8 cellular contexts compared by ENCODE assay signal in genomic region chr5:127072861-127073846, GRCh38. TPM values are rescaled to one million over a fixed set of nuclear protein-coding genes. Genes with fewer than 3 reads are reported as not detected.
DNase-seq lines count a peak whose midpoint lies in the region; ATAC-seq and TF ChIP-seq lines count a peak whose summit lies in the region.

Gene C5orf63, minus strand, starts transcription at chr5:127073502. Its CDS starts 14,507 bp downstream, at chr5:127058995.

- peak within 1 kb of the TSS; percentile 94 for H3K4me3 Mint-ChIP-seq in activated T-helper 2 cell treated with anti-CD3 and anti-CD28 coated beads, Interferon-gamma antibody, Interleukin-2, Interleukin-4, amounts not matched to agents 10 μg/mL and 5 μg/mL and 100 μg/mL, durations not matched to agents 14 hours and 24 hours and 36 hours (ENCODE audit: low read depth)

- intact Hi-C loops in PC-9 (cut with micrococcal nuclease; ENCODE audit: unreplicated experiment) = loop anchor here (2.0 kb wide), 1 partner anchor 42 kb away; the partner anchor contains the start of gene MARCHF3
- intact Hi-C loops in activated T-helper 2 cell treated with anti-CD3 and anti-CD28 coated beads, Interferon-gamma antibody, Interleukin-2, Interleukin-4, amounts not matched to agents 10 μg/mL and 5 μg/mL and 100 μg/mL, durations not matched to agents 14 hours and 24 hours and 36 hours (cut with micrococcal nuclease) = loop anchor here (1.0 to 10.0 kb wide), 3 partner anchors 43 to 442 kb away; partner anchors contain the start of genes MARCHF3 and PRRC1
- intact Hi-C loops in vagina (cut with DNase I) = no loop called here

- H3K4me1 Mint-ChIP-seq in activated T-helper 2 cell treated with anti-CD3 and anti-CD28 coated beads, Interferon-gamma antibody, Interleukin-2, Interleukin-4, amounts not matched to agents 10 μg/mL and 5 μg/mL and 100 μg/mL, durations not matched to agents 14 hours and 24 hours and 36 hours (ENCODE audit: low read depth) = peaks cover 22% of the 10 kb centered on the region

- peak within 1 kb of the TSS; percentile 93 for H2AFZ ChIP-seq in PC-9

- no peak within 1 kb of the TSS for H3K9ac ChIP-seq in rectal smooth muscle tissue (ENCODE audit: low read length)

- DNase-seq in AG09309 (ENCODE audit: low read depth) = no peak
- DNase-seq in PC-9 = peak in 1 of 2 experiments; percentile 58
- peak; percentile 68 for DNase-seq in activated T-helper 2 cell treated with anti-CD3 and anti-CD28 coated beads, Interferon-gamma antibody, Interleukin-2, Interleukin-4, amounts not matched to agents 10 μg/mL and 5 μg/mL and 100 μg/mL, durations not matched to agents 14 hours and 24 hours and 36 hours (ENCODE audit: low spot score)
- no peak for DNase-seq in foreskin keratinocyte
- no peak for DNase-seq in vagina (ENCODE audit: extremely low spot score in 2 of 2)

- H3K27ac ChIP-seq in PC-9 (no peak within 1 kb of the TSS), foreskin keratinocyte (no peak within 1 kb of the TSS), rectal smooth muscle tissue (ENCODE audit: low read depth, low read length) (peak within 1 kb of the TSS; percentile 21), vagina (no peak within 1 kb of the TSS)

- H3K9me3 Mint-ChIP-seq in activated T-helper 2 cell treated with anti-CD3 and anti-CD28 coated beads, Interferon-gamma antibody, Interleukin-2, Interleukin-4, amounts not matched to agents 10 μg/mL and 5 μg/mL and 100 μg/mL, durations not matched to agents 14 hours and 24 hours and 36 hours = no peaks in the 10 kb centered on the region

- H3K36me3 Mint-ChIP-seq in activated T-helper 2 cell treated with anti-CD3 and anti-CD28 coated beads, Interferon-gamma antibody, Interleukin-2, Interleukin-4, amounts not matched to agents 10 μg/mL and 5 μg/mL and 100 μg/mL, durations not matched to agents 14 hours and 24 hours and 36 hours (ENCODE audit: low read depth) = peaks cover 23% of the 10 kb centered on the region

- no peaks in the 10 kb centered on the region for H3K27me3 Mint-ChIP-seq in activated T-helper 2 cell treated with anti-CD3 and anti-CD28 coated beads, Interferon-gamma antibody, Interleukin-2, Interleukin-4, amounts not matched to agents 10 μg/mL and 5 μg/mL and 100 μg/mL, durations not matched to agents 14 hours and 24 hours and 36 hours (ENCODE audit: low read depth)

- H3K4me3 ChIP-seq in AG09309 (ENCODE audit: control insufficient read depth, low read depth, low read length) (peak within 1 kb of the TSS; percentile 45), PC-9 (peak within 1 kb of the TSS; percentile 82), rectal smooth muscle tissue (ENCODE audit: low read length) (peak within 1 kb of the TSS; percentile 80), vagina (peak within 1 kb of the TSS; percentile 36 to 63)

- no peaks in the 10 kb centered on the region for H3K79me2 ChIP-seq in PC-9 (ENCODE audit: low read depth)

- no peaks in the 10 kb centered on the region for H4K20me1 ChIP-seq in PC-9 (ENCODE audit: insufficient read depth)

- peak within 1 kb of the TSS; percentile 91 for H3K27ac Mint-ChIP-seq in activated T-helper 2 cell treated with anti-CD3 and anti-CD28 coated beads, Interferon-gamma antibody, Interleukin-2, Interleukin-4, amounts not matched to agents 10 μg/mL and 5 μg/mL and 100 μg/mL, durations not matched to agents 14 hours and 24 hours and 36 hours

- peaks cover 7% of the 10 kb centered on the region; the same call in 1 of the 2 replicates for H3F3A ChIP-seq in PC-9 (ENCODE audit: insufficient read depth, low read depth)

- no peak for TF ChIP-seq CTCF in AG09309 (IDR thresholded peaks at IDR 0.05; ENCODE audit: control insufficient read depth, insufficient read depth, low read depth, low read length, missing control alignments)
- TF ChIP-seq CTCF in PC-9 (conservative IDR thresholded peaks at IDR 0.05) = no peak
- TF ChIP-seq CTCF in foreskin keratinocyte (conservative IDR thresholded peaks at IDR 0.05) = peak; percentile 17
- TF ChIP-seq CTCF in vagina (IDR thresholded peaks at IDR 0.05) = peak in 1 of 3 experiments; percentile 22

- no peak for TF ChIP-seq POLR2A in vagina (IDR thresholded peaks at IDR 0.05)

- peak within 1 kb of the TSS; percentile 84 for H3K4me2 ChIP-seq in PC-9

- BruUV-seq in PC-9 (replicated peaks; lab: Mats Ljungman, UMichigan) = TSS peak; percentile 77

- H3K9me2 ChIP-seq in PC-9 (ENCODE audit: insufficient read depth) = no peaks in the 10 kb centered on the region

- H3K36me3 ChIP-seq in PC-9 (ENCODE audit: low read depth) (no peaks in the 10 kb centered on the region), rectal smooth muscle tissue (ENCODE audit: control insufficient read depth, insufficient read depth, low read length) (no peaks in the 10 kb centered on the region), vagina (no peaks in the 10 kb centered on the region)

- H3K9me3 ChIP-seq in PC-9 (ENCODE audit: insufficient read depth, low read depth) (no peaks in the 10 kb centered on the region; the same call in 1 of the 2 replicates), vagina (no peaks in the 10 kb centered on the region)

- peak; percentile 98 for ATAC-seq in GM19043 (IDR thresholded peaks at IDR 0.05; ENCODE audit: low read depth, unreplicated experiment)
- ATAC-seq in HG03175 (IDR thresholded peaks at IDR 0.05; ENCODE audit: unreplicated experiment) = peak; percentile 99
- peak; percentile 88 for ATAC-seq in foreskin keratinocyte

- peaks cover 18% of the 10 kb centered on the region for H3K4me1 ChIP-seq in PC-9 (replicated peaks; ENCODE audit: insufficient read depth)
- H3K4me1 ChIP-seq in foreskin keratinocyte = no peaks in the 10 kb centered on the region
- no peaks in the 10 kb centered on the region for H3K4me1 ChIP-seq in rectal smooth muscle tissue (ENCODE audit: control insufficient read depth, insufficient read depth, low read length)
- H3K4me1 ChIP-seq in vagina = no peaks in the 10 kb centered on the region

- CTCF ChIA-PET in PC-9 (lab: Charles Lee) = interaction anchor here (0.6 to 0.7 kb wide), 2 partner anchors 125 to 337 kb away, joined by 3 read pairs; no protein-coding TSS in a partner anchor

- POLR2A ChIA-PET in PC-9 (lab: Charles Lee; ENCODE audit: unreplicated experiment) = interaction anchor here (0.7 kb wide), 1 partner anchor 32 kb away, joined by 5 read pairs; no protein-coding TSS in a partner anchor

- H3K27me3 ChIP-seq in PC-9 (ENCODE audit: insufficient read depth, low read depth) (no peaks in the 10 kb centered on the region), foreskin keratinocyte (no peaks in the 10 kb centered on the region), rectal smooth muscle tissue (ENCODE audit: control insufficient read depth, insufficient read depth, low read length) (no peaks in the 10 kb centered on the region), vagina (no peaks in the 10 kb centered on the region)

RNA-seq across cellular contexts. Expression of gene C5orf63, which starts in this region (rescaled TPM):
- total RNA-seq in PC-9 (2021) (9.8 and 9.9 TPM in 2 replicates), foreskin keratinocyte (3.4 and 4.2 TPM in 2 replicates), vagina (0.98 TPM)
- 6.1 and 6.4 TPM in 2 replicates for total RNA-seq in activated T-helper 2 cell treated with anti-CD3 and anti-CD28 coated beads, Interferon-gamma antibody, Interleukin-2, Interleukin-4, amounts not matched to agents 10 μg/mL and 5 μg/mL and 100 μg/mL, durations not matched to agents 14 hours and 24 hours and 36 hours
- polyA plus RNA-seq in foreskin keratinocyte = 3.7 and 4.3 TPM in 2 replicates
